ENCODE assay signal across 1 cellular context in genomic region chr1:56433056-56433577, GRCh38.
TF ChIP-seq lines count a peak whose summit lies in the region.

No MANE protein-coding gene starts in this region.

TF ChIP-seq in IMR-90, 13 proteins besides CTCF, POLR2A, EP300 and RAD21:
- TF ChIP-seq MAZ (IDR thresholded peaks at IDR 0.05; ENCODE audit: borderline replicate concordance, low read depth, low read length) (no peak), ELK1 (IDR thresholded peaks at IDR 0.05; ENCODE audit: borderline replicate concordance, low read depth, low read length) (no peak), BHLHE40 (IDR thresholded peaks at IDR 0.05; ENCODE audit: low read depth, low read length) (no peak), FOS (IDR thresholded peaks at IDR 0.05; ENCODE audit: low read depth, low read length) (no peak), CHD1 (IDR thresholded peaks at IDR 0.05; ENCODE audit: low read depth, low read length) (no peak), NFE2L2 (IDR thresholded peaks at IDR 0.05; ENCODE audit: low read depth, low read length) (no peak), MXI1 (IDR thresholded peaks at IDR 0.05; ENCODE audit: borderline replicate concordance, low read depth, low read length) (no peak), CEBPB (IDR thresholded peaks at IDR 0.05; ENCODE audit: low read depth, low read length) (no peak), MAFK (IDR thresholded peaks at IDR 0.05; ENCODE audit: low read depth, low read length) (no peak), RFX5 (IDR thresholded peaks at IDR 0.05; ENCODE audit: low read depth, low read length) (no peak), USF2 (IDR thresholded peaks at IDR 0.05; ENCODE audit: low read depth, low read length) (no peak), SMC3 (IDR thresholded peaks at IDR 0.05; ENCODE audit: low read depth, low read length) (no peak), RCOR1 (IDR thresholded peaks at IDR 0.05; ENCODE audit: insufficient replicate concordance, low read length) (no peak)
TF ChIP-seq in IMR-90: peak in this region for 0.
